Comparison of ENCODE assay signal across 11 cellular contexts in the genomic region with DNA sequence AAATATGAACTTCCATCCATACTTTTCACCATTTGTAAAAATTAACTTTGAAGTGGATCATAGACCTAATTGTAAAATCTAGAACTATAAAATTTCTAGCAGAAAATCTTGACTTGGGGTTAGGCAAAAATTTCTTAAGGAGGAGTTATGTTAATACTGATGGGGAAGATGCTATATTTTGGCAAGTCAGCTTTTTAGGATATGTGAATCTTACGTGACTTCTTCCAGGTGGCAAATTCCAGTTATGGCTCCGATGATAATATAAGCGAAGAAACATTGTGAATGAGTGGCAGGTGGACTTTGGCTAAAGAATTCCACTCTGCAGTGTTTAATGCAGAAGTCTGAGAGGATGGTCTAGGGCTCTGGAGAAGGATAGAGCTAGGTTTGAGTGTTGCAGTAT. TPM values are rescaled to one million over a fixed set of nuclear protein-coding genes. Genes with fewer than 3 reads are reported as not detected.
DNase-seq lines count a peak whose midpoint lies in the region; ATAC-seq and TF ChIP-seq lines count a peak whose summit lies in the region.
"Had no signal": no experiment of that assay in that cellular context is flagged by ENCODE, and none has a peak within 500 bp of the region (broad histone marks: within the 10 kb centered on the region; RNA-seq: fewer than 3 reads in every experiment).

No MANE protein-coding gene starts in this region.

- peak overlapping the region; percentile 56 for H3K27ac Mint-ChIP-seq in activated CD8-positive, alpha-beta memory T cell treated with anti-CD3 and anti-CD28 coated beads, Interleukin-2, amount 10 ng/mL, durations not matched to agents 7 days and 5 days
- no peak overlapping the region for H3K27ac Mint-ChIP-seq in dendritic cell treated with granulocyte-macrophage colony-stimulating factor and Interleukin-4, amounts not matched to agents 40 ng/mL and 50 ng/mL, for 4 days

- no peaks in the 10 kb centered on the region for H4K20me1 ChIP-seq in smooth muscle cell (ENCODE audit: low read depth)

- no peak for DNase-seq in activated CD8-positive, alpha-beta memory T cell treated with anti-CD3 and anti-CD28 coated beads, Interleukin-2, amount 10 ng/mL, durations not matched to agents 7 days and 5 days
- DNase-seq in activated CD8-positive, alpha-beta memory T cell treated with anti-CD3 and anti-CD28 coated beads, Interleukin-2, amount 50 U/mL, for 48 hours, result no peak
- DNase-seq in NT2/D1 (ENCODE audit: low read depth, low spot score) (no peak), smooth muscle cell (lab: John Stamatoyannopoulos, UW; ENCODE audit: unreplicated experiment) (no peak), Right ventricle myocardium inferior (ENCODE audit: missing footprints) (no peak), hepatic stellate cell (ENCODE audit: low spot score) (no peak)
- DNase-seq: cerebellar nuclear complex, gastrocnemius medialis, NCI-H2029 treated with DMSO at 0.1 percent for 48 hours had no signal

- H3K9ac ChIP-seq in NT2/D1 (ENCODE audit: insufficient read length, low read depth), result peak overlapping the region; percentile 90
- H3K9ac ChIP-seq in smooth muscle cell (ENCODE audit: low read depth), result no peak overlapping the region

- H3K27me3 Mint-ChIP-seq in activated CD8-positive, alpha-beta memory T cell treated with anti-CD3 and anti-CD28 coated beads, Interleukin-2, amount 10 ng/mL, durations not matched to agents 7 days and 5 days, result peaks cover 10% of the 10 kb centered on the region
- no peaks in the 10 kb centered on the region for H3K27me3 Mint-ChIP-seq in dendritic cell treated with granulocyte-macrophage colony-stimulating factor and Interleukin-4, amounts not matched to agents 40 ng/mL and 50 ng/mL, for 4 days

- peaks cover 35% of the 10 kb centered on the region for H3K4me1 Mint-ChIP-seq in activated CD8-positive, alpha-beta memory T cell treated with anti-CD3 and anti-CD28 coated beads, Interleukin-2, amount 10 ng/mL, durations not matched to agents 7 days and 5 days
- peaks cover 16% of the 10 kb centered on the region for H3K4me1 Mint-ChIP-seq in dendritic cell treated with granulocyte-macrophage colony-stimulating factor and Interleukin-4, amounts not matched to agents 40 ng/mL and 50 ng/mL, for 4 days (ENCODE audit: low read depth)

- H3K9me3 Mint-ChIP-seq in activated CD8-positive, alpha-beta memory T cell treated with anti-CD3 and anti-CD28 coated beads, Interleukin-2, amount 10 ng/mL, durations not matched to agents 7 days and 5 days (ENCODE audit: low read depth), result no peaks in the 10 kb centered on the region
- H3K9me3 Mint-ChIP-seq in dendritic cell treated with granulocyte-macrophage colony-stimulating factor and Interleukin-4, amounts not matched to agents 40 ng/mL and 50 ng/mL, for 4 days, result no peaks in the 10 kb centered on the region

- H3K36me3 Mint-ChIP-seq in activated CD8-positive, alpha-beta memory T cell treated with anti-CD3 and anti-CD28 coated beads, Interleukin-2, amount 10 ng/mL, durations not matched to agents 7 days and 5 days, result peaks cover 26% of the 10 kb centered on the region
- H3K36me3 Mint-ChIP-seq in dendritic cell treated with granulocyte-macrophage colony-stimulating factor and Interleukin-4, amounts not matched to agents 40 ng/mL and 50 ng/mL, for 4 days (ENCODE audit: low read depth), result peaks cover 3% of the 10 kb centered on the region

- H3F3A ChIP-seq in smooth muscle cell (ENCODE audit: low read depth), result no peaks in the 10 kb centered on the region

- H3K79me2 ChIP-seq in smooth muscle cell (ENCODE audit: low read depth), result no peaks in the 10 kb centered on the region

- H3K4me3 ChIP-seq in NT2/D1 (ENCODE audit: insufficient read length, low read depth) (peak overlapping the region; percentile 83), smooth muscle cell (peak overlapping the region; percentile 67)

- intact Hi-C loops in dendritic cell treated with granulocyte-macrophage colony-stimulating factor and Interleukin-4, amounts not matched to agents 40 ng/mL and 50 ng/mL, for 4 days (cut with micrococcal nuclease), result no loop called here
- intact Hi-C loops in Right ventricle myocardium inferior (cut with DNase I), result no loop called here

- ATAC-seq in activated CD8-positive, alpha-beta memory T cell treated with anti-CD3 and anti-CD28 coated beads, Interleukin-2, amount 10 ng/mL, durations not matched to agents 7 days and 5 days, result no peak
- ATAC-seq in Right ventricle myocardium inferior (no peak), GM21529 (IDR thresholded peaks at IDR 0.05; ENCODE audit: unreplicated experiment) (no peak)
- ATAC-seq: gastrocnemius medialis had no signal

- no peaks in the 10 kb centered on the region for H3K4me1 ChIP-seq in NT2/D1 (ENCODE audit: insufficient read depth, insufficient read length)
- H3K4me1 ChIP-seq in smooth muscle cell (ENCODE audit: low read depth), result peaks cover 8% of the 10 kb centered on the region
- H3K4me1 ChIP-seq: gastrocnemius medialis had no signal

- TF ChIP-seq CTCF in smooth muscle cell (IDR thresholded peaks at IDR 0.05; ENCODE audit: borderline replicate concordance, insufficient read depth, poor library complexity, severe bottlenecking), result no peak

- H3K4me2 ChIP-seq in smooth muscle cell, result peak overlapping the region; percentile 78

- CTCF ChIA-PET in activated CD8-positive, alpha-beta memory T cell treated with anti-CD3 and anti-CD28 coated beads, Interleukin-2, amount 10 ng/mL, durations not matched to agents 7 days and 5 days (lab: Charles Lee), result interaction anchor here (0.6 to 3.9 kb wide), 4 partner anchors 9 to 101 kb away, joined by 3 to 33 read pairs (median 5); no protein-coding TSS in a partner anchor

- H3K4me3 Mint-ChIP-seq in activated CD8-positive, alpha-beta memory T cell treated with anti-CD3 and anti-CD28 coated beads, Interleukin-2, amount 10 ng/mL, durations not matched to agents 7 days and 5 days, result peak overlapping the region; percentile 77
- peak overlapping the region; percentile 72 for H3K4me3 Mint-ChIP-seq in dendritic cell treated with granulocyte-macrophage colony-stimulating factor and Interleukin-4, amounts not matched to agents 40 ng/mL and 50 ng/mL, for 4 days

- H3K27ac ChIP-seq in smooth muscle cell (ENCODE audit: low read depth), result no peak overlapping the region
- H3K27ac ChIP-seq: gastrocnemius medialis had no signal

- H3K9me3 ChIP-seq in NT2/D1 (ENCODE audit: insufficient read depth, low read length) (no peaks in the 10 kb centered on the region), smooth muscle cell (replicated peaks; ENCODE audit: low read depth) (no peaks in the 10 kb centered on the region)
- H3K9me3 ChIP-seq: gastrocnemius medialis had no signal

- H3K27me3 ChIP-seq in NT2/D1 (ENCODE audit: insufficient read depth, insufficient read length) (peaks cover 14% of the 10 kb centered on the region), smooth muscle cell (ENCODE audit: low read depth) (no peaks in the 10 kb centered on the region)

- H2AFZ ChIP-seq in smooth muscle cell (ENCODE audit: low read depth), result no peak overlapping the region

- H3K36me3 ChIP-seq in NT2/D1 (ENCODE audit: insufficient read depth, insufficient read length, low read length), result peaks cover 29% of the 10 kb centered on the region
- no peaks in the 10 kb centered on the region for H3K36me3 ChIP-seq in smooth muscle cell (ENCODE audit: low read depth)
- H3K36me3 ChIP-seq: gastrocnemius medialis had no signal

- 75% methylated on average over 3 of the region's 3 CpGs for WGBS in smooth muscle cell (ENCODE audit: low lambda C conversion rate)

RNA-seq across cellular contexts. Expression of gene PRPS2, which starts 1.5 kb away (rescaled TPM):
- 10 to 100 TPM; 72.8 to 77.8 TPM for total RNA-seq in activated CD8-positive, alpha-beta memory T cell treated with anti-CD3 and anti-CD28 coated beads, Interleukin-2, amount 10 ng/mL, durations not matched to agents 7 days and 5 days
- total RNA-seq in smooth muscle cell, result 22.2 and 28.0 TPM in 2 replicates
- 13.4 and 14.5 TPM in 2 replicates for polyA plus RNA-seq in smooth muscle cell
- 4.7 TPM for total RNA-seq in Right ventricle myocardium inferior
